In the genomic region with DNA sequence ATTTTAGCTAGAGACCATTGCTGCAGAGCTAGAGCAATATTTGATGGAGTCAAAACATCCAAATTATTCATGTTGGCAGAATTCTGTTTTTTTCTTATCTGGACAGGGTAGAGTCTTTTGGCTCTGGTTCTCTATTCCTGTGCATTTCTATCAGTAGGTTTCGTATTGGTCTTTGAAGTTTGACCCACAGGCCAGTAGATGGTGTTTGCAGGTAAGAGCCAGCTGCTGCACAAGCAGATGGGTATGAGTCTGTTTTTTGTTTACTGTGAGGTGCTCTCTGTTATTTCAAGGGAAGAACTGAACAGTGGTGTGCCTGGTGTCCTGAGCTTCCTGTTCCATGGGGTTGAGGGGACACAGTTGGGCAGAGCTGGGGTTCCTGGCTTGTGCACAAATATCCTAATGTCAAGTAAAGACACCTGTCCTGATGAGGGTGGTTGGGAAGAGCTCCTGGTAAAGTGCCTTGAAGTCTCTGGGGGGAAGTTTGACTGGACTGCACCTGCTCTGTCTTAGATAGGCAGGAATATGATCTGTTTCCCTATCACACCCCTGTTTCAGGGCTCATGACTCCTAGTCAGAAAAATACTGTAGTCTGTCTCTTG, we compare ENCODE assay signal across 18 cellular contexts. TPM values are rescaled to one million over a fixed set of nuclear protein-coding genes. Genes with fewer than 3 reads are reported as not detected.
DNase-seq lines count a peak whose midpoint lies in the region; ATAC-seq and TF ChIP-seq lines count a peak whose summit lies in the region.
"Had no signal": no experiment of that assay in that cellular context is flagged by ENCODE, and none has a peak within 500 bp of the region (broad histone marks: within the 10 kb centered on the region; RNA-seq: fewer than 3 reads in every experiment).

No MANE protein-coding gene starts in this region.

- TF ChIP-seq EP300 in sigmoid colon (IDR thresholded peaks at IDR 0.05): no peak

- no peaks in the 10 kb centered on the region for H3K4me1 ChIP-seq in A673 (ENCODE audit: insufficient read depth, low read length, poor library complexity, severe bottlenecking)
- no peaks in the 10 kb centered on the region for H3K4me1 ChIP-seq in PC-9 (replicated peaks; ENCODE audit: insufficient read depth)
- H3K4me1 ChIP-seq in esophagus squamous epithelium: no peaks in the 10 kb centered on the region
- no peaks in the 10 kb centered on the region for H3K4me1 ChIP-seq in sigmoid colon
- H3K4me1 ChIP-seq: neural progenitor cell, Peyer's patch, right atrium auricular region had no signal

- BruUV-seq in A673 (replicated peaks; lab: Mats Ljungman, UMichigan): no TSS peak
- no TSS peak for BruUV-seq in PC-9 (replicated peaks; lab: Mats Ljungman, UMichigan)

- no peaks in the 10 kb centered on the region for H3K79me2 ChIP-seq in PC-9 (ENCODE audit: low read depth)

- no peak overlapping the region for H2AFZ ChIP-seq in PC-9
- H2AFZ ChIP-seq: GM23248, neural progenitor cell had no signal

- ATAC-seq in HG03097 (IDR thresholded peaks at IDR 0.05; ENCODE audit: low FRiP score, unreplicated experiment): no peak

- H3F3A ChIP-seq in PC-9 (ENCODE audit: insufficient read depth, low read depth): no peaks in the 10 kb centered on the region

- intact Hi-C loops in A673 (cut with micrococcal nuclease; ENCODE audit: unreplicated experiment): loop anchor here (10.0 kb wide), 1 partner anchor 243 kb away; no protein-coding TSS in a partner anchor
- intact Hi-C loops in PC-9 (cut with micrococcal nuclease; ENCODE audit: unreplicated experiment): no loop called here
- intact Hi-C loops in esophagus squamous epithelium (cut with DNase I): no loop called here
- intact Hi-C loops in sigmoid colon (cut with DNase I): no loop called here

- CTCF ChIA-PET in A673 (lab: Charles Lee): no interaction called here
- CTCF ChIA-PET in PC-9 (lab: Charles Lee): no interaction called here

- H3K9me2 ChIP-seq in PC-9 (ENCODE audit: insufficient read depth): no peaks in the 10 kb centered on the region

- no peak overlapping the region for H3K4me3 ChIP-seq in A673 (ENCODE audit: low read depth, low read length, poor library complexity, severe bottlenecking)
- H3K4me3 ChIP-seq in PC-9: no peak overlapping the region
- H3K4me3 ChIP-seq in epithelial cell of esophagus (ENCODE audit: low read length): no peak overlapping the region
- no peak overlapping the region for H3K4me3 ChIP-seq in esophagus squamous epithelium
- no peak overlapping the region for H3K4me3 ChIP-seq in sigmoid colon
- H3K4me3 ChIP-seq: GM23248, MG63, neural progenitor cell, Peyer's patch, right atrium auricular region had no signal

- H3K27me3 ChIP-seq in A673 (replicated peaks; ENCODE audit: insufficient read depth, low read depth, low read length, poor library complexity) (peaks cover 54% of the 10 kb centered on the region), PC-9 (ENCODE audit: insufficient read depth, low read depth) (peaks cover 23% of the 10 kb centered on the region; the same call in 1 of the 2 replicates), esophagus squamous epithelium (peaks cover 0 to 10% (median 0%) of the 10 kb centered on the region in 4 donors), sigmoid colon (no peaks in the 10 kb centered on the region)
- H3K27me3 ChIP-seq: neural progenitor cell, Peyer's patch, right atrium auricular region had no signal

- POLR2A ChIA-PET in A673 (lab: Charles Lee; ENCODE audit: low non-redundant PET) (no interaction called here), PC-9 (lab: Charles Lee; ENCODE audit: unreplicated experiment) (no interaction called here)

- TF ChIP-seq CTCF in A673 (conservative IDR thresholded peaks at IDR 0.05; ENCODE audit: low read depth, low read length) (0 out of 2 replicates have a peak, but pooled peaks have one; percentile 14), GM13977 (IDR thresholded peaks at IDR 0.05; ENCODE audit: extremely low read depth, insufficient read depth, missing control alignments) (peak; percentile 31), PC-9 (conservative IDR thresholded peaks at IDR 0.05) (peak; percentile 35; the same call in 1 of the 2 replicates), epithelial cell of esophagus (IDR thresholded peaks at IDR 0.05; ENCODE audit: insufficient read depth, low read depth, low read length, missing control alignments) (peak; percentile 41), esophagus squamous epithelium (IDR thresholded peaks at IDR 0.05) (peak in 1 of 6 experiments; percentile 53), sigmoid colon (IDR thresholded peaks at IDR 0.05) (no peak)

- H3K27ac ChIP-seq in A673 (ENCODE audit: low read depth, low read length, poor library complexity, severe bottlenecking) (no peak overlapping the region), PC-9 (no peak overlapping the region), esophagus squamous epithelium (no peak overlapping the region), sigmoid colon (no peak overlapping the region)
- H3K27ac ChIP-seq: GM23248, neural progenitor cell, Peyer's patch, right atrium auricular region had no signal

- 0 to 18% methylated on average over 1 of the region's 1 CpG for WGBS in esophagus squamous epithelium, 2 donors
- 12 to 62% methylated on average over 1 of the region's 1 CpG for WGBS in sigmoid colon, 2 donors

- DNase-seq in A673 (ENCODE audit: low spot score) (no peak), GM13977 (ENCODE audit: low spot score) (no peak), PC-9 (no peak), epithelial cell of esophagus (ENCODE audit: low read depth) (peak; percentile 16), esophagus squamous epithelium (lab: John Stamatoyannopoulos, UW) (no peak), sigmoid colon (no peak), erythroblast (lab: John Stamatoyannopoulos, UW) (no peak)
- DNase-seq: activated CD4-positive, alpha-beta T cell treated with anti-CD3 and anti-CD28 coated beads, Interleukin-2, amount 50 U/mL, for 1 hour; amygdala; GM23248; MG63; Peyer's patch; stimulated activated CD4-positive, alpha-beta T cell treated with anti-CD3 and anti-CD28 coated beads, Interleukin-4, amount 100 ng/mL, for 1 hour had no signal

- TF ChIP-seq POLR2A in esophagus squamous epithelium (IDR thresholded peaks at IDR 0.05) (no peak), sigmoid colon (IDR thresholded peaks at IDR 0.05) (no peak), erythroblast (IDR thresholded peaks at IDR 0.05; ENCODE audit: low read length) (no peak)

- H3K36me3 ChIP-seq in A673 (ENCODE audit: insufficient read depth, low read length, poor library complexity, severe bottlenecking) (no peaks in the 10 kb centered on the region), PC-9 (ENCODE audit: low read depth) (no peaks in the 10 kb centered on the region), esophagus squamous epithelium (no peaks in the 10 kb centered on the region), sigmoid colon (no peaks in the 10 kb centered on the region)
- H3K36me3 ChIP-seq: MG63, neural progenitor cell, Peyer's patch, right atrium auricular region had no signal

- no peak overlapping the region for H3K4me2 ChIP-seq in PC-9
- H3K4me2 ChIP-seq: neural progenitor cell had no signal

- H4K20me1 ChIP-seq in PC-9 (ENCODE audit: insufficient read depth): no peaks in the 10 kb centered on the region

- in situ Hi-C loops in GM13977 (cut with MboI; ENCODE audit: low pct_unique_long_range_greater_than_20kb, low sequenced_read_pairs, unreplicated experiment): no loop called here

- no peaks in the 10 kb centered on the region for H3K9me3 ChIP-seq in A673 (ENCODE audit: low read depth, low read length, poor library complexity, severe bottlenecking)
- no peaks in the 10 kb centered on the region for H3K9me3 ChIP-seq in PC-9 (ENCODE audit: insufficient read depth, low read depth)
- H3K9me3 ChIP-seq in esophagus squamous epithelium: no peaks in the 10 kb centered on the region
- H3K9me3 ChIP-seq in sigmoid colon: peaks cover 0 to 3% (median 0%) of the 10 kb centered on the region in 4 donors
- H3K9me3 ChIP-seq: MG63, right atrium auricular region had no signal

RNA-seq across cellular contexts. Expression of a gene that starts 34.0 kb away (rescaled TPM):
- not detected in 2 replicates for total RNA-seq in A673 (2021)
- not detected in 2 replicates for total RNA-seq in PC-9 (2021)
- under 1 TPM in 1 of 4 donors, not detected in 3; 0.29 TPM for total RNA-seq in esophagus squamous epithelium
- total RNA-seq in sigmoid colon: not detected
- not detected for polyA plus RNA-seq in sigmoid colon
- total RNA-seq: activated T-helper 1 cell treated with anti-CD3 and anti-CD28 coated beads, Interleukin-12 subunit alpha, Interleukin-12 subunit beta, Interleukin-2, Interleukin-4 antibody, amounts not matched to agents 30 ng/mL and 10 ng/mL and 1 ng/mL, durations not matched to agents 14 hours and 24 hours and 36 hours; fibroblast of lung; GM23248; Peyer's patch; right atrium auricular region had no signal
- polyA plus RNA-seq: fibroblast of lung, GM23248 had no signal

Comparison
In these comparisons a context has a peak if more than half of its experiments do, and no peak if none do; other contexts are left out.
1. CTCF ChIP-seq: peak in A673 (single experiment), GM13977 (single experiment), PC-9 (single experiment) and epithelial cell of esophagus (single experiment); none in sigmoid colon (0 of 4).